Comparison of ENCODE assay signal across 1 cellular context in the genomic region with DNA sequence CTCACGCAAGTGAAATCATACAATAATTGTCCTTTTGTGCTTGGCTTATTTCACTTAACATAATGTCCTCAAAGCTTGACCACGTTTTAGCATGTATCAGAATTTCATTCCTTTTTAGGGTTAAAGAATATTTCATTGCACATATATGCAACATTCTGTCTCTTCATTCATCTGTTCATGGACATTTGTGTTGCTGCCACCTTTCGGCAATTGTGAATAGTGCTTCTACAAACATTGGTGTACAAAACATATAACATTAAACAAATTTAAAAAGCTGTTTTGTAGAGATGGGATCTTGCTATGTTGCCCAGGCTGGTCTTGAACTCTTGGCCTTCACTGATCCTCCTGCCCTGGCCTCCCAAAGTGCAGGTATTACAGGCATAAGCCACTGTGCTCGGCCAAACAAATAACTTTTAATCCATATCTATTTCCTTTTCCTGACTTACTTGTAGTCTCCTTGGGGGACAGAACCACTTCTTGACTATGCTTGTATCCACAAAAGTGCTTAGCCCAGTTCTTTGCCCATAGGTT.
TF ChIP-seq lines count a peak whose summit lies in the region.

No MANE protein-coding gene starts in this region.

TF ChIP-seq in GM23338, 12 proteins besides CTCF, POLR2A, EP300 and RAD21:
- TF ChIP-seq, protein P1, sequence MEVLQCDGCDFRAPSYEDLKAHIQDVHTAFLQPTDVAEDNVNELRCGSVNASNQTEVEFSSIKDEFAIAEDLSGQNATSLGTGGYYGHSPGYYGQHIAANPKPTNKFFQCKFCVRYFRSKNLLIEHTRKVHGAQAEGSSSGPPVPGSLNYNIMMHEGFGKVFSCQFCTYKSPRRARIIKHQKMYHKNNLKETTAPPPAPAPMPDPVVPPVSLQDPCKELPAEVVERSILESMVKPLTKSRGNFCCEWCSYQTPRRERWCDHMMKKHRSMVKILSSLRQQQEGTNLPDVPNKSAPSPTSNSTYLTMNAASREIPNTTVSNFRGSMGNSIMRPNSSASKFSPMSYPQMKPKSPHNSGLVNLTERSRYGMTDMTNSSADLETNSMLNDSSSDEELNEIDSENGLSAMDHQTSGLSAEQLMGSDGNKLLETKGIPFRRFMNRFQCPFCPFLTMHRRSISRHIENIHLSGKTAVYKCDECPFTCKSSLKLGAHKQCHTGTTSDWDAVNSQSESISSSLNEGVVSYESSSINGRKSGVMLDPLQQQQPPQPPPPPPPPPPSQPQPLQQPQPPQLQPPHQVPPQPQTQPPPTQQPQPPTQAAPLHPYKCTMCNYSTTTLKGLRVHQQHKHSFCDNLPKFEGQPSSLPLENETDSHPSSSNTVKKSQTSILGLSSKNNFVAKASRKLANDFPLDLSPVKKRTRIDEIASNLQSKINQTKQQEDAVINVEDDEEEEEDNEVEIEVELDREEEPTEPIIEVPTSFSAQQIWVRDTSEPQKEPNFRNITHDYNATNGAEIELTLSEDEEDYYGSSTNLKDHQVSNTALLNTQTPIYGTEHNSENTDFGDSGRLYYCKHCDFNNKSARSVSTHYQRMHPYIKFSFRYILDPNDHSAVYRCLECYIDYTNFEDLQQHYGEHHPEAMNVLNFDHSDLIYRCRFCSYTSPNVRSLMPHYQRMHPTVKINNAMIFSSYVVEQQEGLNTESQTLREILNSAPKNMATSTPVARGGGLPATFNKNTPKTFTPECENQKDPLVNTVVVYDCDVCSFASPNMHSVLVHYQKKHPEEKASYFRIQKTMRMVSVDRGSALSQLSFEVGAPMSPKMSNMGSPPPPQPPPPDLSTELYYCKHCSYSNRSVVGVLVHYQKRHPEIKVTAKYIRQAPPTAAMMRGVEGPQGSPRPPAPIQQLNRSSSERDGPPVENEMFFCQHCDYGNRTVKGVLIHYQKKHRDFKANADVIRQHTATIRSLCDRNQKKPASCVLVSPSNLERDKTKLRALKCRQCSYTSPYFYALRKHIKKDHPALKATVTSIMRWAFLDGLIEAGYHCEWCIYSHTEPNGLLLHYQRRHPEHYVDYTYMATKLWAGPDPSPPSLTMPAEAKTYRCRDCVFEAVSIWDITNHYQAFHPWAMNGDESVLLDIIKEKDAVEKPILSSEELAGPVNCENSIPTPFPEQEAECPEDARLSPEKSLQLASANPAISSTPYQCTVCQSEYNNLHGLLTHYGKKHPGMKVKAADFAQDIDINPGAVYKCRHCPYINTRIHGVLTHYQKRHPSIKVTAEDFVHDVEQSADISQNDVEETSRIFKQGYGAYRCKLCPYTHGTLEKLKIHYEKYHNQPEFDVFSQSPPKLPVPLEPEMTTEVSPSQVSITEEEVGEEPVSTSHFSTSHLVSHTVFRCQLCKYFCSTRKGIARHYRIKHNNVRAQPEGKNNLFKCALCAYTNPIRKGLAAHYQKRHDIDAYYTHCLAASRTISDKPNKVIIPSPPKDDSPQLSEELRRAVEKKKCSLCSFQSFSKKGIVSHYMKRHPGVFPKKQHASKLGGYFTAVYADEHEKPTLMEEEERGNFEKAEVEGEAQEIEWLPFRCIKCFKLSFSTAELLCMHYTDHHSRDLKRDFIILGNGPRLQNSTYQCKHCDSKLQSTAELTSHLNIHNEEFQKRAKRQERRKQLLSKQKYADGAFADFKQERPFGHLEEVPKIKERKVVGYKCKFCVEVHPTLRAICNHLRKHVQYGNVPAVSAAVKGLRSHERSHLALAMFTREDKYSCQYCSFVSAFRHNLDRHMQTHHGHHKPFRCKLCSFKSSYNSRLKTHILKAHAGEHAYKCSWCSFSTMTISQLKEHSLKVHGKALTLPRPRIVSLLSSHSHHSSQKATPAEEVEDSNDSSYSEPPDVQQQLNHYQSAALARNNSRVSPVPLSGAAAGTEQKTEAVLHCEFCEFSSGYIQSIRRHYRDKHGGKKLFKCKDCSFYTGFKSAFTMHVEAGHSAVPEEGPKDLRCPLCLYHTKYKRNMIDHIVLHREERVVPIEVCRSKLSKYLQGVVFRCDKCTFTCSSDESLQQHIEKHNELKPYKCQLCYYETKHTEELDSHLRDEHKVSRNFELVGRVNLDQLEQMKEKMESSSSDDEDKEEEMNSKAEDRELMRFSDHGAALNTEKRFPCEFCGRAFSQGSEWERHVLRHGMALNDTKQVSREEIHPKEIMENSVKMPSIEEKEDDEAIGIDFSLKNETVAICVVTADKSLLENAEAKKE (CRISPR knock-in tag; IDR thresholded peaks at IDR 0.05): no peak
- no peak for TF ChIP-seq ZNF114 (CRISPR knock-in tag; IDR thresholded peaks at IDR 0.05)
- TF ChIP-seq CREB1 (CRISPR knock-in tag; IDR thresholded peaks at IDR 0.05; ENCODE audit: low read depth): no peak
- TF ChIP-seq, protein P2, sequence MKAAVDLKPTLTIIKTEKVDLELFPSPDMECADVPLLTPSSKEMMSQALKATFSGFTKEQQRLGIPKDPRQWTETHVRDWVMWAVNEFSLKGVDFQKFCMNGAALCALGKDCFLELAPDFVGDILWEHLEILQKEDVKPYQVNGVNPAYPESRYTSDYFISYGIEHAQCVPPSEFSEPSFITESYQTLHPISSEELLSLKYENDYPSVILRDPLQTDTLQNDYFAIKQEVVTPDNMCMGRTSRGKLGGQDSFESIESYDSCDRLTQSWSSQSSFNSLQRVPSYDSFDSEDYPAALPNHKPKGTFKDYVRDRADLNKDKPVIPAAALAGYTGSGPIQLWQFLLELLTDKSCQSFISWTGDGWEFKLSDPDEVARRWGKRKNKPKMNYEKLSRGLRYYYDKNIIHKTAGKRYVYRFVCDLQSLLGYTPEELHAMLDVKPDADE (IDR thresholded peaks at IDR 0.05): no peak
- TF ChIP-seq STAT1 (IDR thresholded peaks at IDR 0.05; ENCODE audit: unreplicated experiment): no peak
- TF ChIP-seq, protein P3, sequence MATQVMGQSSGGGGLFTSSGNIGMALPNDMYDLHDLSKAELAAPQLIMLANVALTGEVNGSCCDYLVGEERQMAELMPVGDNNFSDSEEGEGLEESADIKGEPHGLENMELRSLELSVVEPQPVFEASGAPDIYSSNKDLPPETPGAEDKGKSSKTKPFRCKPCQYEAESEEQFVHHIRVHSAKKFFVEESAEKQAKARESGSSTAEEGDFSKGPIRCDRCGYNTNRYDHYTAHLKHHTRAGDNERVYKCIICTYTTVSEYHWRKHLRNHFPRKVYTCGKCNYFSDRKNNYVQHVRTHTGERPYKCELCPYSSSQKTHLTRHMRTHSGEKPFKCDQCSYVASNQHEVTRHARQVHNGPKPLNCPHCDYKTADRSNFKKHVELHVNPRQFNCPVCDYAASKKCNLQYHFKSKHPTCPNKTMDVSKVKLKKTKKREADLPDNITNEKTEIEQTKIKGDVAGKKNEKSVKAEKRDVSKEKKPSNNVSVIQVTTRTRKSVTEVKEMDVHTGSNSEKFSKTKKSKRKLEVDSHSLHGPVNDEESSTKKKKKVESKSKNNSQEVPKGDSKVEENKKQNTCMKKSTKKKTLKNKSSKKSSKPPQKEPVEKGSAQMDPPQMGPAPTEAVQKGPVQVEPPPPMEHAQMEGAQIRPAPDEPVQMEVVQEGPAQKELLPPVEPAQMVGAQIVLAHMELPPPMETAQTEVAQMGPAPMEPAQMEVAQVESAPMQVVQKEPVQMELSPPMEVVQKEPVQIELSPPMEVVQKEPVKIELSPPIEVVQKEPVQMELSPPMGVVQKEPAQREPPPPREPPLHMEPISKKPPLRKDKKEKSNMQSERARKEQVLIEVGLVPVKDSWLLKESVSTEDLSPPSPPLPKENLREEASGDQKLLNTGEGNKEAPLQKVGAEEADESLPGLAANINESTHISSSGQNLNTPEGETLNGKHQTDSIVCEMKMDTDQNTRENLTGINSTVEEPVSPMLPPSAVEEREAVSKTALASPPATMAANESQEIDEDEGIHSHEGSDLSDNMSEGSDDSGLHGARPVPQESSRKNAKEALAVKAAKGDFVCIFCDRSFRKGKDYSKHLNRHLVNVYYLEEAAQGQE (IDR thresholded peaks at IDR 0.05; ENCODE audit: unreplicated experiment): no peak
- TF ChIP-seq POLR2AphosphoS5 (IDR thresholded peaks at IDR 0.05; ENCODE audit: low read depth): no peak
- TF ChIP-seq ZNF331 (CRISPR knock-in tag; IDR thresholded peaks at IDR 0.05; ENCODE audit: low read depth): no peak
- TF ChIP-seq NANOG (IDR thresholded peaks at IDR 0.05; ENCODE audit: borderline replicate concordance): no peak
- TF ChIP-seq EZH2 (IDR thresholded peaks at IDR 0.05; ENCODE audit: low read depth, unreplicated experiment): no peak
- no peak for TF ChIP-seq EZH2phosphoT487 (IDR thresholded peaks at IDR 0.05; ENCODE audit: unreplicated experiment)
- TF ChIP-seq JUNB (IDR thresholded peaks at IDR 0.05; ENCODE audit: unreplicated experiment): no peak
